18 cellular contexts compared by ENCODE assay signal in genomic region chr4:657338-658030, GRCh38. TPM values are rescaled to one million over a fixed set of nuclear protein-coding genes. Genes with fewer than 3 reads are reported as not detected.
"Had no signal": no experiment of that assay in that cellular context is flagged by ENCODE, and none has a peak within 500 bp of the region (broad histone marks: within the 10 kb centered on the region; RNA-seq: fewer than 3 reads in every experiment).

No MANE protein-coding gene starts in this region.

- H3K27ac Mint-ChIP-seq: activated CD4-positive, alpha-beta memory T cell treated with anti-CD3 and anti-CD28 coated beads for 36 hours; naive thymus-derived CD4-positive, alpha-beta T cell; progenitor cell of endocrine pancreas had no signal

- H3K27me3 Mint-ChIP-seq: activated CD4-positive, alpha-beta memory T cell treated with anti-CD3 and anti-CD28 coated beads for 36 hours; activated naive CD4-positive, alpha-beta T cell treated with anti-CD3 and anti-CD28 coated beads, Interleukin-2, amount 10 ng/mL, durations not matched to agents 7 days and 5 days; naive thymus-derived CD4-positive, alpha-beta T cell; progenitor cell of endocrine pancreas had no signal

- H3K4me3 ChIP-seq: lung, SJCRH30, suprapubic skin, upper lobe of right lung had no signal

- H3K36me3 ChIP-seq: SJCRH30, suprapubic skin, upper lobe of right lung had no signal

- H3K27me3 ChIP-seq: SJCRH30 had no signal

- H3K4me1 Mint-ChIP-seq: brain had no signal

- H3K4me1 ChIP-seq: SJCRH30, suprapubic skin, upper lobe of right lung had no signal

- DNase-seq: activated CD4-positive, alpha-beta memory T cell treated with anti-CD3 and anti-CD28 coated beads for 36 hours; activated CD8-positive, alpha-beta memory T cell treated with anti-CD3 and anti-CD28 coated beads, Interleukin-2, amount 50 U/mL, for 48 hours; midbrain; naive thymus-derived CD4-positive, alpha-beta T cell; SJCRH30; stimulated activated CD4-positive, alpha-beta T cell treated with anti-CD3 and anti-CD28 coated beads, Interleukin-12 subunit alpha, Interleukin-12 subunit beta, amount 100 ng/mL, for 4 hours; stimulated activated naive CD4-positive, alpha-beta T cell; T-helper 9 cell; upper lobe of right lung had no signal

- H3K36me3 Mint-ChIP-seq: brain had no signal

- H3K4me3 Mint-ChIP-seq: activated CD4-positive, alpha-beta memory T cell treated with anti-CD3 and anti-CD28 coated beads for 36 hours; activated naive CD4-positive, alpha-beta T cell treated with anti-CD3 and anti-CD28 coated beads, Interleukin-2, amount 10 ng/mL, durations not matched to agents 7 days and 5 days; naive thymus-derived CD4-positive, alpha-beta T cell had no signal

- ATAC-seq: naive thymus-derived CD4-positive, alpha-beta T cell; upper lobe of right lung had no signal

- H3K9me3 Mint-ChIP-seq: activated CD4-positive, alpha-beta memory T cell treated with anti-CD3 and anti-CD28 coated beads for 36 hours had no signal

- H3K9me3 ChIP-seq: SJCRH30, suprapubic skin, upper lobe of right lung had no signal

- FAIRE-seq: colon, endothelial cell of umbilical vein, frontal cortex had no signal

- H3K27ac ChIP-seq: SJCRH30, suprapubic skin, upper lobe of right lung had no signal

RNA-seq across cellular contexts. Expression of gene SLC49A3, which starts 31.5 kb away (rescaled TPM):
- total RNA-seq: SJCRH30 had no signal
- polyA plus RNA-seq: naive thymus-derived CD4-positive, alpha-beta T cell had no signal

RNA-seq across cellular contexts. Expression of gene PDE6B, which starts 32.1 kb away (rescaled TPM):
- total RNA-seq: SJCRH30 had no signal
- polyA plus RNA-seq: fibroblast of lung had no signal
